24 cellular contexts compared by ENCODE assay signal in the genomic region with DNA sequence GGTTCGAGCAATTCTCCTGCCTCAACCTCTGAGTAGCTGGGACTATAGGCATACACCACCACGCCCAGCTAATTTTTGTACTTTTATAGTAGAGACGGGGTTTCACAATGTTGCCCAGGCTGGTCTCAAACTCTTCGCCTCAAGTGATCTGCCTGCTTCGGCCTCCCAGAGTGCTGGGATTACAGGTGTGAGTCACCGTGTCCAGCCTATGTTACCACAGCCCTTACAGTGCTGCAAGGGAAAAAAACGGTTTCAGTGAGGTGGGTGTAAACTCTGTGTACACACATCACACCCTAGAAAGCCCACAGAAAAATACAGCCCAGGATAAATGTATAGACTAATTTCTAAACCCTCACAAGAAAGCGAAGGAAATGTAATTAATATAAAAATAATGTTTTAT.
DNase-seq lines count a peak whose midpoint lies in the region; ATAC-seq and TF ChIP-seq lines count a peak whose summit lies in the region.
"Had no signal": no experiment of that assay in that cellular context is flagged by ENCODE, and none has a peak within 500 bp of the region (broad histone marks: within the 10 kb centered on the region; RNA-seq: fewer than 3 reads in every experiment).

No MANE protein-coding gene starts in this region.

- H3F3A ChIP-seq in PC-3 (ENCODE audit: low read length, unreplicated experiment) = no peaks in the 10 kb centered on the region

- no TSS peak for BruUV-seq in PC-3 (replicated peaks; lab: Mats Ljungman, UMichigan)

- CTCF ChIA-PET in PC-3 (lab: Charles Lee) = no interaction called here

- H3K9ac ChIP-seq in PC-3 (ENCODE audit: low read length) = no peak overlapping the region
- H3K9ac ChIP-seq: BLaER1 had no signal

- no peaks in the 10 kb centered on the region for H3K27me3 ChIP-seq in PC-3 (ENCODE audit: low read length)
- H3K27me3 ChIP-seq: BLaER1 had no signal

- no peaks in the 10 kb centered on the region for H3K79me2 ChIP-seq in PC-3 (ENCODE audit: low read length)

- H3K4me3 ChIP-seq in PC-3 (ENCODE audit: low read length) = no peak overlapping the region
- no peak overlapping the region for H3K4me3 ChIP-seq in epithelial cell of esophagus (ENCODE audit: low read length)
- no peak overlapping the region for H3K4me3 ChIP-seq in mucosa of descending colon
- H3K4me3 ChIP-seq: BLaER1, GM23338, SK-N-MC had no signal

- TF ChIP-seq CTCF in PC-3 (conservative IDR thresholded peaks at IDR 0.05; ENCODE audit: low read depth, low read length) (no peak), epithelial cell of esophagus (IDR thresholded peaks at IDR 0.05; ENCODE audit: insufficient read depth, low read depth, low read length, missing control alignments) (no peak), mucosa of descending colon (IDR thresholded peaks at IDR 0.05) (no peak)

- DNase-seq in Daoy (ENCODE audit: low read depth) (peak; percentile 19), PC-3 (peak; percentile 38), epithelial cell of esophagus (ENCODE audit: low read depth) (peak; percentile 72), mucosa of descending colon (no peak), NCI-H82 treated with DMSO at 0.1 percent for 48 hours (lab: John Stamatoyannopoulos, UW; ENCODE audit: unreplicated experiment) (no peak), NCI-H2029 (lab: John Stamatoyannopoulos, UW) (no peak)
- no peak for DNase-seq in effector CD8-positive, alpha-beta T cell (lab: John Stamatoyannopoulos, UW)
- DNase-seq: CD4-positive, CD25-positive, alpha-beta regulatory T cell; DMS53; H9; MV-4-11; NCI-H1105; NCI-H1436 treated with DMSO at 0.1 percent for 48 hours; NCI-H187 treated with DMSO at 0.1 percent for 48 hours; NCI-H2107; NCI-H524 treated with DMSO at 0.1 percent for 48 hours; NCI-H774; NK-92 treated with Interleukin-12 subunit alpha and Interleukin-12 subunit beta, amount 100 ng/mL, for 24 hours; SHP77 treated with DMSO at 0.1 percent for 48 hours had no signal

- H3K9me3 ChIP-seq in PC-3 (ENCODE audit: low read length) (no peaks in the 10 kb centered on the region), mucosa of descending colon (no peaks in the 10 kb centered on the region)
- H3K9me3 ChIP-seq: BLaER1 had no signal

- intact Hi-C loops in PC-3 (cut with micrococcal nuclease) (no loop called here), mucosa of descending colon (cut with DNase I, micrococcal nuclease) (no loop called here)

- H4K20me1 ChIP-seq in PC-3 (ENCODE audit: low read length) = no peaks in the 10 kb centered on the region
- H4K20me1 ChIP-seq: BLaER1 had no signal

- no peak overlapping the region for H3K4me2 ChIP-seq in PC-3 (ENCODE audit: low read length)
- H3K4me2 ChIP-seq: BLaER1, GM23338 had no signal

- H3K4me1 ChIP-seq in PC-3 (ENCODE audit: insufficient read depth, low read length) = peaks cover 7% of the 10 kb centered on the region; the same call in 1 of the 2 replicates
- H3K4me1 ChIP-seq in mucosa of descending colon (ENCODE audit: low read depth) = no peaks in the 10 kb centered on the region
- H3K4me1 ChIP-seq: BLaER1 had no signal

- ATAC-seq in PC-3 = no peak
- peak; percentile 75 for ATAC-seq in mucosa of descending colon
- ATAC-seq: GM23338, Panc1 had no signal

- POLR2A ChIA-PET in PC-3 (lab: Charles Lee; ENCODE audit: unreplicated experiment) = no interaction called here

- H3K27ac ChIP-seq in PC-3 (ENCODE audit: low read length) = no peak overlapping the region
- H3K27ac ChIP-seq: BLaER1, RWPE1, SK-N-MC had no signal

- no peaks in the 10 kb centered on the region for H3K9me2 ChIP-seq in PC-3 (replicated peaks; ENCODE audit: low read length)

- no peak overlapping the region for H2AFZ ChIP-seq in PC-3 (ENCODE audit: low read length)
- H2AFZ ChIP-seq: GM23338 had no signal

- H3K36me3 ChIP-seq in PC-3 (ENCODE audit: low read depth, low read length) (no peaks in the 10 kb centered on the region), mucosa of descending colon (ENCODE audit: low read depth) (no peaks in the 10 kb centered on the region)
- H3K36me3 ChIP-seq: BLaER1 had no signal

Comparison
In these comparisons a context has a peak if more than half of its experiments do, and no peak if none do; other contexts are left out.
1. DNase-seq: peak in Daoy (single experiment), PC-3 (single experiment) and epithelial cell of esophagus (single experiment); none in mucosa of descending colon (0 of 3), NCI-H82 treated with DMSO at 0.1 percent for 48 hours (single experiment), NCI-H2029 (single experiment) and effector CD8-positive, alpha-beta T cell (single experiment).